In genomic region chr20:15593061-15593460, GRCh38 we compare ENCODE assay signal across 29 cellular contexts.
"Had no signal": no experiment of that assay in that cellular context is flagged by ENCODE, and none has a peak within 500 bp of the region (broad histone marks: within the 10 kb centered on the region; RNA-seq: fewer than 3 reads in every experiment).

No MANE protein-coding gene starts in this region.

- H3K4me1 ChIP-seq: parathyroid adenoma, psoas muscle, right lobe of liver, testis, tibial artery, transverse colon, upper lobe of right lung, uterus had no signal

- ATAC-seq: naive thymus-derived CD4-positive, alpha-beta T cell; natural killer cell; psoas muscle; right cardiac atrium; right lobe of liver; stimulated activated effector memory CD8-positive, alpha-beta T cell treated with anti-CD3 and anti-CD28 coated beads, Interleukin-12 subunit alpha, Interleukin-12 subunit beta, amount 100 ng/mL, for 72 hours; stimulated activated naive B cell treated with anti-CD40 and anti-IgM and Interleukin-4, amounts not matched to agents 10 μg/mL and 1 μg/mL and 100 μg/mL, for 72 hours; upper lobe of right lung had no signal

- H3K9me3 ChIP-seq: ovary, psoas muscle, right lobe of liver, sigmoid colon, stomach, testis, tibial artery, transverse colon, upper lobe of right lung, uterus had no signal

- H3K36me3 ChIP-seq: ovary, right lobe of liver, sigmoid colon, stomach, tibial artery, transverse colon, upper lobe of right lung, uterus had no signal

- H2AFZ ChIP-seq: parathyroid adenoma had no signal

- H3K79me2 ChIP-seq: parathyroid adenoma had no signal

- H3K4me1 Mint-ChIP-seq: naive thymus-derived CD4-positive, alpha-beta T cell; natural killer cell; nephron; stimulated activated effector memory CD8-positive, alpha-beta T cell treated with anti-CD3 and anti-CD28 coated beads, Interleukin-12 subunit alpha, Interleukin-12 subunit beta, amount 100 ng/mL, for 72 hours; stimulated activated naive B cell treated with anti-CD40 and anti-IgM and Interleukin-4, amounts not matched to agents 10 μg/mL and 1 μg/mL and 100 μg/mL, for 72 hours had no signal

- H3K4me3 Mint-ChIP-seq: naive thymus-derived CD4-positive, alpha-beta T cell; natural killer cell; nephron; neural crest cell; stimulated activated effector memory CD8-positive, alpha-beta T cell treated with anti-CD3 and anti-CD28 coated beads, Interleukin-12 subunit alpha, Interleukin-12 subunit beta, amount 100 ng/mL, for 72 hours; stimulated activated naive B cell treated with anti-CD40 and anti-IgM and Interleukin-4, amounts not matched to agents 10 μg/mL and 1 μg/mL and 100 μg/mL, for 72 hours; stimulated activated naive CD8-positive, alpha-beta T cell treated with anti-CD3 and anti-CD28 coated beads, Interleukin-15, Interleukin-2, amounts not matched to agents 100 ng/mL and 50 ng/mL, for 24 hours; type B pancreatic cell had no signal

- H3K9me3 Mint-ChIP-seq: stimulated activated naive B cell treated with anti-CD40 and anti-IgM and Interleukin-4, amounts not matched to agents 10 μg/mL and 1 μg/mL and 100 μg/mL, for 72 hours had no signal

- H3K27ac Mint-ChIP-seq: natural killer cell; nephron; progenitor cell of endocrine pancreas; stimulated activated effector memory CD8-positive, alpha-beta T cell treated with anti-CD3 and anti-CD28 coated beads, Interleukin-12 subunit alpha, Interleukin-12 subunit beta, amount 100 ng/mL, for 72 hours; stimulated activated naive B cell treated with anti-CD40 and anti-IgM and Interleukin-4, amounts not matched to agents 10 μg/mL and 1 μg/mL and 100 μg/mL, for 72 hours; stimulated activated naive CD8-positive, alpha-beta T cell treated with anti-CD3 and anti-CD28 coated beads, Interleukin-15, Interleukin-2, amounts not matched to agents 100 ng/mL and 50 ng/mL, for 24 hours; type B pancreatic cell had no signal

- H3K27ac ChIP-seq: ovary, parathyroid adenoma, psoas muscle, right lobe of liver, sigmoid colon, stomach, testis, tibial artery, transverse colon, upper lobe of right lung, uterus had no signal

- H3K4me3 ChIP-seq: ovary, psoas muscle, right lobe of liver, sigmoid colon, stomach, testis, tibial artery, transverse colon, upper lobe of right lung, uterus had no signal

- H3K27me3 ChIP-seq: ovary, right lobe of liver, sigmoid colon, stomach, testis, tibial artery, transverse colon, upper lobe of right lung, uterus had no signal

- H3K36me3 Mint-ChIP-seq: naive thymus-derived CD4-positive, alpha-beta T cell; natural killer cell; stimulated activated effector memory CD8-positive, alpha-beta T cell treated with anti-CD3 and anti-CD28 coated beads, Interleukin-12 subunit alpha, Interleukin-12 subunit beta, amount 100 ng/mL, for 72 hours; stimulated activated naive B cell treated with anti-CD40 and anti-IgM and Interleukin-4, amounts not matched to agents 10 μg/mL and 1 μg/mL and 100 μg/mL, for 72 hours; type B pancreatic cell had no signal

- DNase-seq: naive thymus-derived CD4-positive, alpha-beta T cell; natural killer cell; occipital lobe; ovary; posterior cingulate gyrus; psoas muscle; right cardiac atrium; right lobe of liver; sigmoid colon; small intestine; stimulated activated CD4-positive, alpha-beta T cell treated with anti-CD3 and anti-CD28 coated beads, Interleukin-15, amount 100 ng/mL, for 24 hours; stimulated activated CD4-positive, alpha-beta T cell treated with anti-CD3 and anti-CD28 coated beads, Interleukin-2, amount 100 ng/mL, for 24 hours; stimulated activated CD4-positive, alpha-beta T cell treated with anti-CD3 and anti-CD28 coated beads, Interleukin-2, amount 100 ng/mL, for 48 hours; stimulated activated CD4-positive, alpha-beta T cell treated with anti-CD3 and anti-CD28 coated beads, Interleukin-4, amount 100 ng/mL, for 24 hours; stimulated activated naive B cell treated with anti-CD40 and anti-IgM and Interleukin-4, amounts not matched to agents 10 μg/mL and 1 μg/mL and 100 μg/mL, for 72 hours; stimulated activated naive CD4-positive, alpha-beta T cell treated with Interleukin-2 at 50 U/mL for 16 hours; stomach; testis; tibial artery; transverse colon; upper lobe of right lung; uterus had no signal

- H3K9ac ChIP-seq: parathyroid adenoma had no signal

- H3K27me3 Mint-ChIP-seq: progenitor cell of endocrine pancreas, type B pancreatic cell had no signal
